31 cellular contexts compared by ENCODE assay signal in genomic region chr2:20664071-20664390, GRCh38. TPM values are rescaled to one million over a fixed set of nuclear protein-coding genes. Genes with fewer than 3 reads are reported as not detected.
"Had no signal": no experiment of that assay in that cellular context is flagged by ENCODE, and none has a peak within 500 bp of the region (broad histone marks: within the 10 kb centered on the region; RNA-seq: fewer than 3 reads in every experiment).

No MANE protein-coding gene starts in this region.

- H3K4me2 ChIP-seq: KMS-11 had no signal

- H3K9ac ChIP-seq: KMS-11 had no signal

- H3K27ac ChIP-seq: brain microvascular endothelial cell, KMS-11, SJSA1, WERI-Rb-1 had no signal

- DNase-seq: activated CD4-positive, alpha-beta T cell treated with anti-CD3 and anti-CD28 coated beads, Interleukin-2, amount 10 ng/mL, durations not matched to agents 24 days and 14 days; activated CD4-positive, alpha-beta T cell treated with anti-CD3 and anti-CD28 coated beads, Interleukin-2, amount 50 U/mL, for 4 hours; activated CD8-positive, alpha-beta T cell treated with anti-CD3 and anti-CD28 coated beads for 36 hours; activated naive CD4-positive, alpha-beta T cell; activated naive CD4-positive, alpha-beta T cell treated with anti-CD3 and anti-CD28 coated beads, Interleukin-2, amount 50 U/mL, for 16 hours; activated naive CD8-positive, alpha-beta T cell treated with anti-CD3 and anti-CD28 coated beads for 36 hours; activated T-cell treated with anti-CD3 and anti-CD28 coated beads, Interleukin-2, amount 50 U/mL, for 1 hour; activated T-cell treated with anti-CD3 and anti-CD28 coated beads, Interleukin-2, amount 50 U/mL, for 72 hours; amniotic stem cell; brain microvascular endothelial cell; MM.1S; MV-4-11; NCI-H1092; NCI-H1436 treated with DMSO at 0.1 percent for 48 hours; NCI-H1694 treated with DMSO at 0.1 percent for 48 hours; NCI-H2029; NCI-H345; NCI-H524 treated with DMSO at 0.1 percent for 48 hours; RPMI8226; SHP77 treated with DMSO at 0.1 percent for 48 hours; SW 1271; T-helper 1 cell; T-helper 2 cell; T-helper 9 cell; WERI-Rb-1 had no signal

- H3K9me3 ChIP-seq: SJSA1 had no signal

- H3K27ac Mint-ChIP-seq: activated CD4-positive, alpha-beta T cell treated with anti-CD3 and anti-CD28 coated beads, Interleukin-2, amount 10 ng/mL, durations not matched to agents 24 days and 14 days; activated CD8-positive, alpha-beta T cell treated with anti-CD3 and anti-CD28 coated beads for 36 hours; activated naive CD8-positive, alpha-beta T cell treated with anti-CD3 and anti-CD28 coated beads for 36 hours; activated T-cell treated with anti-CD3 and anti-CD28 coated beads, Interleukin-2, amount 50 U/mL, for 72 hours; activated T-helper 17 cell treated with anti-CD3 and anti-CD28 coated beads, Interleukin-2, amount 50 U/mL, for 72 hours had no signal

- H3K36me3 ChIP-seq: brain microvascular endothelial cell, SJSA1, WERI-Rb-1 had no signal

- H3K4me3 Mint-ChIP-seq: activated CD4-positive, alpha-beta T cell treated with anti-CD3 and anti-CD28 coated beads, Interleukin-2, amount 10 ng/mL, durations not matched to agents 24 days and 14 days; activated CD8-positive, alpha-beta T cell treated with anti-CD3 and anti-CD28 coated beads for 36 hours; activated naive CD8-positive, alpha-beta T cell treated with anti-CD3 and anti-CD28 coated beads for 36 hours; activated T-cell treated with anti-CD3 and anti-CD28 coated beads, Interleukin-2, amount 50 U/mL, for 72 hours; activated T-helper 17 cell treated with anti-CD3 and anti-CD28 coated beads, Interleukin-2, amount 50 U/mL, for 72 hours had no signal

- H3K4me1 Mint-ChIP-seq: activated T-helper 17 cell treated with anti-CD3 and anti-CD28 coated beads, Interleukin-2, amount 50 U/mL, for 72 hours had no signal

- H3K9me3 Mint-ChIP-seq: activated CD4-positive, alpha-beta T cell treated with anti-CD3 and anti-CD28 coated beads, Interleukin-2, amount 10 ng/mL, durations not matched to agents 24 days and 14 days; activated CD8-positive, alpha-beta T cell treated with anti-CD3 and anti-CD28 coated beads for 36 hours; activated naive CD8-positive, alpha-beta T cell treated with anti-CD3 and anti-CD28 coated beads for 36 hours; activated T-cell treated with anti-CD3 and anti-CD28 coated beads, Interleukin-2, amount 50 U/mL, for 72 hours; activated T-helper 17 cell treated with anti-CD3 and anti-CD28 coated beads, Interleukin-2, amount 50 U/mL, for 72 hours had no signal

- ATAC-seq: activated CD8-positive, alpha-beta T cell treated with anti-CD3 and anti-CD28 coated beads for 36 hours; activated T-cell treated with anti-CD3 and anti-CD28 coated beads, Interleukin-2, amount 50 U/mL, for 72 hours; activated T-helper 17 cell treated with anti-CD3 and anti-CD28 coated beads, Interleukin-2, amount 50 U/mL, for 72 hours; Panc1 had no signal

- H3K4me3 ChIP-seq: SJSA1 had no signal

- H3K36me3 Mint-ChIP-seq: activated naive CD8-positive, alpha-beta T cell treated with anti-CD3 and anti-CD28 coated beads for 36 hours had no signal

RNA-seq across cellular contexts. Expression of gene GDF7, which starts 2.9 kb away (rescaled TPM):
- total RNA-seq: activated CD8-positive, alpha-beta memory T cell treated with anti-CD3 and anti-CD28 coated beads for 36 hours; activated CD8-positive, alpha-beta T cell treated with anti-CD3 and anti-CD28 coated beads for 36 hours; activated naive CD8-positive, alpha-beta T cell treated with anti-CD3 and anti-CD28 coated beads for 36 hours; LHCN-M2 had no signal
